In genomic region chr1:237864338-237865244, GRCh38 we compare ENCODE assay signal across 7 cellular contexts. TPM values are rescaled to one million over a fixed set of nuclear protein-coding genes. Genes with fewer than 3 reads are reported as not detected.
A peak's percentile ranks its signal among the peaks of the same experiment; 100 is the strongest.
DNase-seq lines count a peak whose midpoint lies in the region; ATAC-seq and TF ChIP-seq lines count a peak whose summit lies in the region.

No MANE protein-coding gene starts in this region.

- H3K9me3 ChIP-seq in WERI-Rb-1 (ENCODE audit: severe bottlenecking) = no peaks in the 10 kb centered on the region
- no peaks in the 10 kb centered on the region for H3K9me3 ChIP-seq in prostate gland

- 21% methylated on average over 25 of the region's 25 CpGs for WGBS in prostate gland

- H3K4me3 ChIP-seq in KMS-11 (IDR thresholded peaks at IDR 0.05; ENCODE audit: insufficient read depth, low read depth, low read length) = no peak overlapping the region
- H3K4me3 ChIP-seq in WERI-Rb-1 (ENCODE audit: low read depth, low read length) = peak overlapping the region; percentile 40
- no peak overlapping the region for H3K4me3 ChIP-seq in prostate gland

- TF ChIP-seq POLR2A in prostate gland (IDR thresholded peaks at IDR 0.05) = no peak

- intact Hi-C loops in cardiac septum (cut with DNase I) (no loop called here), prostate gland (cut with DNase I) (no loop called here)

- peak; percentile 79 for DNase-seq in ELF-1 (ENCODE audit: low read depth, low spot score)
- peak; percentile 38 for DNase-seq in GM20000 (ENCODE audit: low spot score)
- peak; percentile 82 for DNase-seq in WERI-Rb-1
- peak; percentile 81 for DNase-seq in cardiac septum (ENCODE audit: low spot score)
- peak; percentile 16 for DNase-seq in prostate gland (ENCODE audit: low spot score)

- H3K4me2 ChIP-seq in KMS-11 = no peak overlapping the region

- no peak overlapping the region for H3K27ac ChIP-seq in KMS-11
- H3K27ac ChIP-seq in WERI-Rb-1 = no peak overlapping the region
- H3K27ac ChIP-seq in prostate gland = no peak overlapping the region

- peak overlapping the region; percentile 28; the same call in 1 of the 2 replicates for H3K9ac ChIP-seq in KMS-11

- H4K20me1 ChIP-seq in KMS-11 (ENCODE audit: insufficient read depth) = no peaks in the 10 kb centered on the region

- no peaks in the 10 kb centered on the region for H3K36me3 ChIP-seq in KMS-11 (ENCODE audit: insufficient read depth)
- no peaks in the 10 kb centered on the region for H3K36me3 ChIP-seq in WERI-Rb-1
- H3K36me3 ChIP-seq in prostate gland = no peaks in the 10 kb centered on the region

- H3K4me1 ChIP-seq in KMS-11 (ENCODE audit: low read depth, poor library complexity, severe bottlenecking) = no peaks in the 10 kb centered on the region
- no peaks in the 10 kb centered on the region for H3K4me1 ChIP-seq in prostate gland (replicated peaks)

- no peaks in the 10 kb centered on the region for H3K27me3 ChIP-seq in KMS-11 (ENCODE audit: insufficient read depth, low read depth)
- H3K27me3 ChIP-seq in WERI-Rb-1 (ENCODE audit: insufficient read depth, low read depth, severe bottlenecking) = no peaks in the 10 kb centered on the region
- no peaks in the 10 kb centered on the region for H3K27me3 ChIP-seq in prostate gland (replicated peaks; ENCODE audit: insufficient read depth)

- peak overlapping the region; percentile 80 for H2AFZ ChIP-seq in KMS-11 (ENCODE audit: low read depth)

- ATAC-seq in HG03139 (IDR thresholded peaks at IDR 0.05; ENCODE audit: unreplicated experiment) = no peak

- no peaks in the 10 kb centered on the region for H3K79me2 ChIP-seq in KMS-11 (ENCODE audit: insufficient read depth, low read depth)

- TF ChIP-seq CTCF in GM20000 (IDR thresholded peaks at IDR 0.05; ENCODE audit: extremely low read depth, missing control alignments) (peak; percentile 75), KMS-11 (conservative IDR thresholded peaks at IDR 0.05; ENCODE audit: low read depth, low read length) (peak; percentile 92), WERI-Rb-1 (IDR thresholded peaks at IDR 0.05; ENCODE audit: low read depth, low read length) (peak; percentile 99), prostate gland (IDR thresholded peaks at IDR 0.05) (peak; percentile 57 to 70 (median 62))

RNA-seq across cellular contexts. Expression of gene ZP4, which starts 26.1 kb away (rescaled TPM):
- total RNA-seq in cardiac septum = not detected
- not detected for total RNA-seq in prostate gland

Comparison
In these comparisons a context has a peak if more than half of its experiments do, and no peak if none do; other contexts are left out.
1. DNase-seq: peak in every context shown above with its lines; median percentile 82 in WERI-Rb-1; 81 in cardiac septum; 79 in ELF-1; 38 in GM20000; 16 in prostate gland.